ENCODE assay signal across 1 cellular context in the genomic region with DNA sequence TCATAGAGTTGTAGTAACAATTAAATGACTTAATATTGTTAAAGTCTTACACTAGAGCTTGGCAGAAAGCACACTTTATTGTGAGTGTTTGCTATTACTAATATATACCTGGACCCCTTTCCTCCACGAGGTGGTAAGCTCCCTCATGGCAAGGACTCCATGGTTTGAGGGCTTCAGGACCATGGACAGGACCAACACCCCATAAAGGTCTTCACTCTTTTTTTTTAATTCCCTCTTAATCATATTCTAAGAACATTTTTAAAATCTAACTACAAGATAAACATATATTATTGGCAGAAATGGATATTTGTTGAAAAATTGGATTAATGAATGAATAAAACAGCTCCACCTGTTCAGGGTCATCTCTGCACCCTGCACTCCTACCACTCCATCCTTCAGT.
TF ChIP-seq lines count a peak whose summit lies in the region.

No MANE protein-coding gene starts in this region.

TF ChIP-seq in HCT116, 20 proteins besides CTCF, POLR2A, EP300 and RAD21 (continued from another document):
- TF ChIP-seq, protein P1, sequence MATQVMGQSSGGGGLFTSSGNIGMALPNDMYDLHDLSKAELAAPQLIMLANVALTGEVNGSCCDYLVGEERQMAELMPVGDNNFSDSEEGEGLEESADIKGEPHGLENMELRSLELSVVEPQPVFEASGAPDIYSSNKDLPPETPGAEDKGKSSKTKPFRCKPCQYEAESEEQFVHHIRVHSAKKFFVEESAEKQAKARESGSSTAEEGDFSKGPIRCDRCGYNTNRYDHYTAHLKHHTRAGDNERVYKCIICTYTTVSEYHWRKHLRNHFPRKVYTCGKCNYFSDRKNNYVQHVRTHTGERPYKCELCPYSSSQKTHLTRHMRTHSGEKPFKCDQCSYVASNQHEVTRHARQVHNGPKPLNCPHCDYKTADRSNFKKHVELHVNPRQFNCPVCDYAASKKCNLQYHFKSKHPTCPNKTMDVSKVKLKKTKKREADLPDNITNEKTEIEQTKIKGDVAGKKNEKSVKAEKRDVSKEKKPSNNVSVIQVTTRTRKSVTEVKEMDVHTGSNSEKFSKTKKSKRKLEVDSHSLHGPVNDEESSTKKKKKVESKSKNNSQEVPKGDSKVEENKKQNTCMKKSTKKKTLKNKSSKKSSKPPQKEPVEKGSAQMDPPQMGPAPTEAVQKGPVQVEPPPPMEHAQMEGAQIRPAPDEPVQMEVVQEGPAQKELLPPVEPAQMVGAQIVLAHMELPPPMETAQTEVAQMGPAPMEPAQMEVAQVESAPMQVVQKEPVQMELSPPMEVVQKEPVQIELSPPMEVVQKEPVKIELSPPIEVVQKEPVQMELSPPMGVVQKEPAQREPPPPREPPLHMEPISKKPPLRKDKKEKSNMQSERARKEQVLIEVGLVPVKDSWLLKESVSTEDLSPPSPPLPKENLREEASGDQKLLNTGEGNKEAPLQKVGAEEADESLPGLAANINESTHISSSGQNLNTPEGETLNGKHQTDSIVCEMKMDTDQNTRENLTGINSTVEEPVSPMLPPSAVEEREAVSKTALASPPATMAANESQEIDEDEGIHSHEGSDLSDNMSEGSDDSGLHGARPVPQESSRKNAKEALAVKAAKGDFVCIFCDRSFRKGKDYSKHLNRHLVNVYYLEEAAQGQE (IDR thresholded peaks at IDR 0.05; ENCODE audit: low read depth), result peak; percentile 67
- TF ChIP-seq ELF1 (IDR thresholded peaks at IDR 0.05; ENCODE audit: borderline replicate concordance, low read depth), result no peak
